ENCODE assay signal across 1 cellular context in the genomic region with DNA sequence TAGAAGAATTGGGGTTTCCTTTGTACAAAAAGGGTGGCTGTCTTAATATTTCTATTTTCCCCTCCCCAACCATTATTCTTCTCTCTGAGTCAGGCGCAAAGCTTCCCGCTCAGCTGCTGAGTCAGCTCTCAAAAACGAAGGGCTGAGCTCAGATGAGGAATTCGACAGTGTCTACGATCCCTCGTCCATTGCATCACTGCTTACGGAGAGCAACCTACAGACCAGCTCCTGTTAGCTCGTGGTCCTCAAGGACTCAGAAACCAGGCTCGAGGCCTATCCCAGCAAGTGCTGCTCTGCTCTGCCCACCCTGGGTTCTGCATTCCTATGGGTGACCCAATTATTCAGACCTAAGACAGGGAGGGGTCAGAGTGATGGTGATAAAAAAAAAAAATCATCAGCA.
A peak's percentile ranks its signal among the peaks of the same experiment; 100 is the strongest.
TF ChIP-seq lines count a peak whose summit lies in the region.

No MANE protein-coding gene starts in this region.

TF ChIP-seq in SK-N-SH treated with all-trans-retinoic acid at 6 μM for 48 hours, 23 proteins besides CTCF, POLR2A, EP300 and RAD21 (continued from another document):
- TF ChIP-seq TSHZ2 (CRISPR knock-in tag; IDR thresholded peaks at IDR 0.05) (no peak), OSR1 (CRISPR knock-in tag; IDR thresholded peaks at IDR 0.05) (peak; percentile 81; the same call in 1 of the 2 replicates), ZNF8 (CRISPR knock-in tag; IDR thresholded peaks at IDR 0.05) (no peak), BACH2 (CRISPR knock-in tag; IDR thresholded peaks at IDR 0.05; ENCODE audit: borderline replicate concordance) (no peak), GLIS3 (CRISPR knock-in tag; IDR thresholded peaks at IDR 0.05) (no peak)
